ENCODE assay signal across 24 cellular contexts in genomic region chr1:108314815-108315214, GRCh38.
"Had no signal": no experiment of that assay in that cellular context is flagged by ENCODE, and none has a peak within 500 bp of the region (broad histone marks: within the 10 kb centered on the region; RNA-seq: fewer than 3 reads in every experiment).

No MANE protein-coding gene starts in this region.

- H3K36me3 ChIP-seq: left lung, left ventricle myocardium inferior, lower lobe of right lung had no signal

- H3K4me2 ChIP-seq: hepatocyte had no signal

- H3K27me3 ChIP-seq: hepatocyte, left lung had no signal

- H3K4me3 ChIP-seq: hepatocyte, left lung, left ventricle myocardium inferior, lower lobe of right lung, lung, mucosa of descending colon had no signal

- ATAC-seq: left cardiac atrium; left colon; left lobe of liver; left lung; left ventricle myocardium superior; lower lobe of right lung; mucosa of descending colon; naive thymus-derived CD4-positive, alpha-beta T cell had no signal

- DNase-seq: hippocampal formation; hypothalamus; immature natural killer cell; islet precursor cell; kidney; kidney glomerular epithelial cell; left cardiac atrium; left colon; left lung; left ventricle myocardium inferior; left ventricle myocardium superior; lower lobe of right lung; mammary epithelial cell; mesenchymal stem cell; mesendoderm; midbrain; mucosa of descending colon; naive B cell; naive thymus-derived CD4-positive, alpha-beta T cell had no signal

- H3K9me3 ChIP-seq: left lung, left ventricle myocardium inferior, lower lobe of right lung, mucosa of descending colon had no signal

- FAIRE-seq: islet of Langerhans, keratinocyte, kidney had no signal

- H3K27ac ChIP-seq: hepatocyte, left lung, left ventricle myocardium inferior, lower lobe of right lung had no signal

- H2AFZ ChIP-seq: hepatocyte had no signal

- H3K4me1 ChIP-seq: left lung, left ventricle myocardium inferior, lower lobe of right lung had no signal

- H3K79me2 ChIP-seq: hepatocyte had no signal
